17 cellular contexts compared by ENCODE assay signal in the genomic region with DNA sequence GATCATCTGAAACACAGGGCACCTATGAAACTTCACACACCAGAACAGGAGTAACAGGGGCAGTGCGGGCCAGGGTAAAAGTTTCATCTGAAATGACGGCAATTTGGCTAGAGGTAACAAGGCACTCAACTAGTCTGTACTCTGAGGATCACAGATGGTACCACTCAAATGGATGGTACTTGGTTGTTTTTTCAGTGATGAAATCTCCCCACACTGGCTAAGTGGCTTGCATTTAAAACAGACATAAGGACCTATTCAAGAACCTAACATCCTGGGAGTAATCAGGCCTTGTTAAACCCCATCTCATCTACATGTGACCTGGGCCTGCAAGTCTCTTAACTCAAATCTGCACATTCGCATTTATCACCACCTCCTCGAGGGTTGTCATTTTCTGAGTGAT.
DNase-seq lines count a peak whose midpoint lies in the region; ATAC-seq and TF ChIP-seq lines count a peak whose summit lies in the region.
"Had no signal": no experiment of that assay in that cellular context is flagged by ENCODE, and none has a peak within 500 bp of the region (broad histone marks: within the 10 kb centered on the region; RNA-seq: fewer than 3 reads in every experiment).

No MANE protein-coding gene starts in this region.

- H3K27ac Mint-ChIP-seq in neural crest cell (ENCODE audit: unreplicated experiment): peak overlapping the region; percentile 85
- H3K27ac Mint-ChIP-seq: CD4-positive, alpha-beta memory T cell; GM23338; IgD-negative memory B cell had no signal

- H3K4me1 Mint-ChIP-seq in neural crest cell: peaks cover 12% of the 10 kb centered on the region
- H3K4me1 Mint-ChIP-seq: CD14-positive monocyte; CD4-positive, alpha-beta memory T cell; GM23338; IgD-negative memory B cell had no signal

- no peak overlapping the region for H3K4me3 Mint-ChIP-seq in neural crest cell
- H3K4me3 Mint-ChIP-seq: CD14-positive monocyte; CD4-positive, alpha-beta memory T cell; GM23338; IgD-negative memory B cell had no signal

- no peak for TF ChIP-seq CTCF in neural crest cell (conservative IDR thresholded peaks at IDR 0.05)

- no peaks in the 10 kb centered on the region for H3K9me3 Mint-ChIP-seq in neural crest cell
- H3K9me3 Mint-ChIP-seq: GM23338 had no signal

- H3K27me3 Mint-ChIP-seq in neural crest cell (ENCODE audit: low read depth): no peaks in the 10 kb centered on the region
- H3K27me3 Mint-ChIP-seq: CD4-positive, alpha-beta memory T cell; IgD-negative memory B cell had no signal

- ATAC-seq in HG03432 (IDR thresholded peaks at IDR 0.05; ENCODE audit: unreplicated experiment): no peak
- ATAC-seq: A549, GM23338, HepG2 had no signal

- DNase-seq in NCI-H510A treated with DMSO at 0.1 percent for 48 hours (lab: John Stamatoyannopoulos, UW) (peak; percentile 40), NCI-H510A (lab: John Stamatoyannopoulos, UW) (no peak), NCI-H524 treated with DMSO at 0.1 percent for 48 hours (lab: John Stamatoyannopoulos, UW) (peak; percentile 98), neural crest cell (ENCODE audit: low read depth, low spot score) (no peak), DMS79 (lab: John Stamatoyannopoulos, UW) (no peak)
- DNase-seq in stimulated activated CD4-positive, alpha-beta T cell treated with anti-CD3 and anti-CD28 coated beads, Interleukin-12 subunit alpha, Interleukin-12 subunit beta, amount 100 ng/mL, for 4 hours: no peak
- DNase-seq: CD4-positive, alpha-beta memory T cell; DMS153; DMS79 treated with DMSO at 0.1 percent for 48 hours; GF-D8; HCEC 1CT had no signal

- H3K36me3 Mint-ChIP-seq in neural crest cell (ENCODE audit: low read depth): peaks cover 45% of the 10 kb centered on the region

Comparison
In these comparisons a context has a peak if more than half of its experiments do, and no peak if none do; other contexts are left out.
1. DNase-seq: peak in NCI-H510A treated with DMSO at 0.1 percent for 48 hours (single experiment) and NCI-H524 treated with DMSO at 0.1 percent for 48 hours (single experiment); none in NCI-H510A (single experiment), neural crest cell (single experiment), DMS79 (single experiment) and stimulated activated CD4-positive, alpha-beta T cell treated with anti-CD3 and anti-CD28 coated beads, Interleukin-12 subunit alpha, Interleukin-12 subunit beta, amount 100 ng/mL, for 4 hours (single experiment).